Comparison of ENCODE assay signal across 16 cellular contexts in the genomic region with DNA sequence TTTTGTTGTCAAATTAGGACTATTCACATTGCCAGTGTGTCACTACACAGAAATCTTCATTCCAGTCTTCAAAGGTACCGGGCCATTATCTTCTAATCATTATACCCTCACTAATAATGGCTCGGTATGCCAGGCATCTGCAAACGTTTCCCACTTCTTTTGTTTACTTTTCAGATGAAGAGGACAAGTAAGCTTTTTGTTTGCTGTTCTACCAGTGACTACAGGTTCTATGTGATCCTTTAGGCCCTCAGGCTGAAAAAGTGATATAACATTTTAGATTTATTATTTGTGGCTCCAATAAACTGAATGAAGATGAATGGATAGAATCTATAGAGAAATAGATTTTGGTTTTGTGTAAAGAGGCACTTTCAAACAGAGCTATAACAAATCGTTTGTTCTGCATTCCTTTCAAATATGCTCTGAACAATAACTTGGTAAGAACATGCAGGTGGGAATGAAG. TPM values are rescaled to one million over a fixed set of nuclear protein-coding genes. Genes with fewer than 3 reads are reported as not detected.
DNase-seq lines count a peak whose midpoint lies in the region; ATAC-seq, FAIRE-seq and TF ChIP-seq lines count a peak whose summit lies in the region.
"Had no signal": no experiment of that assay in that cellular context is flagged by ENCODE, and none has a peak within 500 bp of the region (broad histone marks: within the 10 kb centered on the region; RNA-seq: fewer than 3 reads in every experiment).

No MANE protein-coding gene starts in this region.

- peak; percentile 79 for FAIRE-seq in HepG2 (lab: Jason Lieb, UNC)
- FAIRE-seq: TTC549 had no signal

- no peaks in the 10 kb centered on the region for H3K79me2 ChIP-seq in HepG2 (ENCODE audit: insufficient read depth, low read length)

- TF ChIP-seq CTCF in HepG2 (CRISPR knock-in tag; IDR thresholded peaks at IDR 0.05) (no peak), right lobe of liver (IDR thresholded peaks at IDR 0.05) (no peak), VCaP (conservative IDR thresholded peaks at IDR 0.05) (no peak), vagina (IDR thresholded peaks at IDR 0.05) (no peak)

- TF ChIP-seq EP300 in HepG2 (IDR thresholded peaks at IDR 0.05; ENCODE audit: low read depth in 2 of 2, low read length in 2 of 2) (peak; percentile 38 to 97; a peak in 3 of 4 replicates), HepG2 (CRISPR knock-in tag; IDR thresholded peaks at IDR 0.05; ENCODE audit: borderline replicate concordance) (peak; percentile 90)

- CTCF ChIA-PET in HepG2 (lab: Yijun Ruan, JAX; ENCODE audit: low intra/inter-chr PET ratio, low total read pairs), result no interaction called here

- H3K27ac ChIP-seq in HepG2 (ENCODE audit: extremely low read length, insufficient read depth, low read length) (peak overlapping the region; percentile 70), right lobe of liver (no peak overlapping the region), VCaP (peak overlapping the region; percentile 61), vagina (peak overlapping the region; percentile 20)
- H3K27ac ChIP-seq: sigmoid colon had no signal

- 0% methylated on average over 4 of the region's 4 CpGs for WGBS in HepG2 (ENCODE audit: low lambda C conversion rate)
- 37% methylated on average over 4 of the region's 4 CpGs for WGBS in right lobe of liver (ENCODE audit: insufficient coverage, low coverage, low lambda C conversion rate, missing lambda C conversion rate)

- no peak overlapping the region for H2AFZ ChIP-seq in HepG2 (ENCODE audit: low read length)

- no peak overlapping the region; a peak in 1 of 6 replicates for H3K4me3 ChIP-seq in HepG2 (replicated peaks in 1 of 3; ENCODE audit: insufficient read depth in 1 of 3, low read depth in 2 of 3, low read length in 3 of 3)
- H3K4me3 ChIP-seq in right lobe of liver, result no peak overlapping the region
- H3K4me3 ChIP-seq in vagina, result no peak overlapping the region
- H3K4me3 ChIP-seq: sigmoid colon had no signal

- in situ Hi-C loops in HepG2 (cut with HindIII; ENCODE audit: extremely low pct_ligation_motif_present, low pct_unique_long_range_greater_than_20kb), result loop anchor here (5.0 kb wide), 1 partner anchor 48 kb away; a partner anchor contains a TSS

- H3K9me3 ChIP-seq in HepG2 (ENCODE audit: low read length) (no peaks in the 10 kb centered on the region), right lobe of liver (no peaks in the 10 kb centered on the region), vagina (no peaks in the 10 kb centered on the region)
- H3K9me3 ChIP-seq: sigmoid colon had no signal

- POLR2A ChIA-PET in HepG2 (lab: Yijun Ruan, JAX), result interaction anchor here (0.9 to 2.1 kb wide), 5 partner anchors 11 to 107 kb away, joined by 3 to 15 read pairs (median 7); no protein-coding TSS in a partner anchor

- intact Hi-C loops in HepG2 (cut with micrococcal nuclease; ENCODE audit: unreplicated experiment) (loop anchor here (1.0 to 5.0 kb wide), 3 partner anchors 49 to 102 kb away; no protein-coding TSS in a partner anchor), right lobe of liver (cut with DNase I) (no loop called here), vagina (cut with DNase I) (no loop called here)

- TF ChIP-seq RAD21 in HepG2 (CRISPR knock-in tag; IDR thresholded peaks at IDR 0.05), result no peak

- H4K20me1 ChIP-seq in HepG2 (ENCODE audit: insufficient read depth, low read length), result no peaks in the 10 kb centered on the region

- peak overlapping the region; percentile 55 for H3K9ac ChIP-seq in HepG2 (ENCODE audit: insufficient read depth, low read depth, low read length)

- DNase-seq in HepG2 (ENCODE audit: low spot score) (peak; percentile 99), right lobe of liver (no peak), vagina (ENCODE audit: extremely low spot score in 2 of 2) (no peak)
- DNase-seq: activated CD8-positive, alpha-beta T cell treated with anti-CD3 and anti-CD28 coated beads, Interleukin-2, amount 10 ng/mL, durations not matched to agents 7 days and 5 days; activated effector memory CD4-positive, alpha-beta T cell treated with Interleukin-2 at 50 U/mL for 16 hours; DMS 273 treated with DMSO at 0.1 percent for 48 hours; sigmoid colon; stimulated activated CD4-positive, alpha-beta T cell treated with anti-CD3 and anti-CD28 coated beads, Interleukin-4, amount 100 ng/mL, for 4 hours had no signal

- ATAC-seq in HepG2 (peak; percentile 96), right lobe of liver (no peak), HG02763 (IDR thresholded peaks at IDR 0.05; ENCODE audit: unreplicated experiment) (no peak), HG02588 (IDR thresholded peaks at IDR 0.05; ENCODE audit: unreplicated experiment) (no peak)
- ATAC-seq: activated CD8-positive, alpha-beta T cell treated with anti-CD3 and anti-CD28 coated beads, Interleukin-2, amount 10 ng/mL, durations not matched to agents 7 days and 5 days had no signal

- no TSS peak for BruUV-seq in HepG2 (replicated peaks; lab: Mats Ljungman, UMichigan)

- peak overlapping the region; percentile 36 for H3K4me2 ChIP-seq in HepG2 (ENCODE audit: low read depth, low read length)

- TF ChIP-seq POLR2A in HepG2 (IDR thresholded peaks at IDR 0.05; ENCODE audit: insufficient read depth in 1 of 2, low read depth in 2 of 2, low read length in 2 of 2), result no peak
- no peak for TF ChIP-seq POLR2A in right lobe of liver (IDR thresholded peaks at IDR 0.05)
- no peak for TF ChIP-seq POLR2A in vagina (IDR thresholded peaks at IDR 0.05)

- H3K27me3 ChIP-seq in HepG2 (ENCODE audit: control insufficient read depth in 1 of 2, insufficient read depth in 2 of 2, low read length in 2 of 2), result no peaks in the 10 kb centered on the region
- no peaks in the 10 kb centered on the region for H3K27me3 ChIP-seq in right lobe of liver
- H3K27me3 ChIP-seq in vagina, result no peaks in the 10 kb centered on the region
- H3K27me3 ChIP-seq: sigmoid colon had no signal

- H3K4me1 ChIP-seq in HepG2 (ENCODE audit: insufficient read depth, low read length) (peaks cover 66% of the 10 kb centered on the region), right lobe of liver (no peaks in the 10 kb centered on the region), vagina (peaks cover 7% of the 10 kb centered on the region)
- H3K4me1 ChIP-seq: sigmoid colon had no signal

- H3K36me3 ChIP-seq in HepG2 (replicated peaks in 1 of 2; ENCODE audit: control insufficient read depth in 1 of 2, insufficient read depth in 2 of 2, low read length in 2 of 2) (no peaks in the 10 kb centered on the region), right lobe of liver (no peaks in the 10 kb centered on the region), vagina (no peaks in the 10 kb centered on the region)
- H3K36me3 ChIP-seq: sigmoid colon had no signal

RNA-seq across cellular contexts. Expression of a gene that starts 0.4 kb away (rescaled TPM):
- 0.29 and 0.81 TPM in 2 replicates for total RNA-seq in HepG2 (2016; rRNA removed; fragmentation: Illumina TruSeq; extraction: Trizol)
- total RNA-seq in HepG2 (2016; cell fraction: cytosol; rRNA removed; fragmentation: Illumina TruSeq; extraction: Trizol; ENCODE audit: low read depth), result 0.53 and 1.3 TPM in 2 replicates
- 0.51 and 0.95 TPM in 2 replicates for total RNA-seq in HepG2 (2016; cell fraction: insoluble cytoplasmic fraction; rRNA removed; fragmentation: Illumina TruSeq; extraction: Trizol)
- 0.34 and 0.80 TPM in 2 replicates for total RNA-seq in HepG2 (2016; cell fraction: membrane; rRNA removed; fragmentation: Illumina TruSeq; extraction: Trizol)
- 0.75 TPM in 1 of 2 replicates, not detected in the other for total RNA-seq in HepG2 (2016; cell fraction: nucleus; rRNA removed; fragmentation: Illumina TruSeq; extraction: Trizol)
- polyA plus RNA-seq in HepG2 (2011; rRNA removed), result 3.7 and 3.8 TPM in 2 replicates
- polyA plus RNA-seq in HepG2 (2011; cell fraction: cytosol; rRNA removed), result 2.8 and 4.6 TPM in 2 replicates
- polyA plus RNA-seq in HepG2 (2011; cell fraction: nucleus; rRNA removed), result 5.1 and 5.2 TPM in 2 replicates
- 2.0 and 9.6 TPM in 2 replicates for polyA plus RNA-seq in HepG2 (2012)
- 1.8 and 2.2 TPM in 2 replicates for polyA plus RNA-seq in HepG2 (2016; cell fraction: cytosol; fragmentation: Illumina TruSeq; extraction: Trizol; ENCODE audit: low read depth)
- polyA plus RNA-seq in HepG2 (2016; cell fraction: insoluble cytoplasmic fraction; fragmentation: Illumina TruSeq; extraction: Trizol; ENCODE audit: low read depth), result 1.7 and 2.7 TPM in 2 replicates
- 1.5 and 2.3 TPM in 2 replicates for polyA plus RNA-seq in HepG2 (2016; cell fraction: membrane; fragmentation: Illumina TruSeq; extraction: Trizol; ENCODE audit: low read depth)
- polyA plus RNA-seq in HepG2 (2016; cell fraction: nucleus; fragmentation: Illumina TruSeq; extraction: Trizol; ENCODE audit: insufficient read depth, low read depth), result 2.6 TPM in 2 replicates
- polyA minus RNA-seq in HepG2 (2011; rRNA and poly(A)+ RNA removed; ENCODE audit: low replicate concordance), result 4.9 TPM in 1 of 2 replicates, not detected in the other
- 1.6 TPM in 1 of 2 replicates, not detected in the other for polyA minus RNA-seq in HepG2 (2011; cell fraction: cytosol; rRNA and poly(A)+ RNA removed)
- 2.5 and 2.6 TPM in 2 replicates for polyA minus RNA-seq in HepG2 (2011; cell fraction: nucleus; rRNA and poly(A)+ RNA removed)
- not detected for total RNA-seq in right lobe of liver
- total RNA-seq in vagina, result not detected
- total RNA-seq: activated CD8-positive, alpha-beta T cell treated with anti-CD3 and anti-CD28 coated beads, Interleukin-2, amount 10 ng/mL, durations not matched to agents 7 days and 5 days; HT1080; lung microvascular endothelial cell; neural crest cell; sigmoid colon; urinary bladder had no signal
- polyA plus RNA-seq: sigmoid colon, urinary bladder had no signal

RNA-seq across cellular contexts. Expression of a gene that starts 9.6 kb away (rescaled TPM):
- not detected in 2 replicates for total RNA-seq in HepG2 (2016; rRNA removed; fragmentation: Illumina TruSeq; extraction: Trizol)
- not detected in 2 replicates for total RNA-seq in HepG2 (2016; cell fraction: cytosol; rRNA removed; fragmentation: Illumina TruSeq; extraction: Trizol; ENCODE audit: low read depth)
- not detected in 2 replicates for total RNA-seq in HepG2 (2016; cell fraction: insoluble cytoplasmic fraction; rRNA removed; fragmentation: Illumina TruSeq; extraction: Trizol)
- not detected in 2 replicates for total RNA-seq in HepG2 (2016; cell fraction: membrane; rRNA removed; fragmentation: Illumina TruSeq; extraction: Trizol)
- total RNA-seq in HepG2 (2016; cell fraction: nucleus; rRNA removed; fragmentation: Illumina TruSeq; extraction: Trizol), result not detected in 2 replicates
- not detected in 2 replicates for polyA plus RNA-seq in HepG2 (2011; rRNA removed)
- polyA plus RNA-seq in HepG2 (2011; cell fraction: cytosol; rRNA removed), result not detected in 2 replicates
- 0.29 TPM in 1 of 2 replicates, not detected in the other for polyA plus RNA-seq in HepG2 (2011; cell fraction: nucleus; rRNA removed)
- not detected in 2 replicates for polyA plus RNA-seq in HepG2 (2012)
- not detected in 2 replicates for polyA plus RNA-seq in HepG2 (2016; cell fraction: cytosol; fragmentation: Illumina TruSeq; extraction: Trizol; ENCODE audit: low read depth)
- not detected in 2 replicates for polyA plus RNA-seq in HepG2 (2016; cell fraction: insoluble cytoplasmic fraction; fragmentation: Illumina TruSeq; extraction: Trizol; ENCODE audit: low read depth)
- polyA plus RNA-seq in HepG2 (2016; cell fraction: membrane; fragmentation: Illumina TruSeq; extraction: Trizol; ENCODE audit: low read depth), result not detected in 2 replicates
- not detected in 2 replicates for polyA plus RNA-seq in HepG2 (2016; cell fraction: nucleus; fragmentation: Illumina TruSeq; extraction: Trizol; ENCODE audit: insufficient read depth, low read depth)
- polyA minus RNA-seq in HepG2 (2011; rRNA and poly(A)+ RNA removed; ENCODE audit: low replicate concordance), result not detected in 2 replicates
- not detected in 2 replicates for polyA minus RNA-seq in HepG2 (2011; cell fraction: cytosol; rRNA and poly(A)+ RNA removed)
- not detected in 2 replicates for polyA minus RNA-seq in HepG2 (2011; cell fraction: nucleus; rRNA and poly(A)+ RNA removed)
- total RNA-seq in right lobe of liver, result not detected
- total RNA-seq in vagina, result not detected
- total RNA-seq: activated CD8-positive, alpha-beta T cell treated with anti-CD3 and anti-CD28 coated beads, Interleukin-2, amount 10 ng/mL, durations not matched to agents 7 days and 5 days; HT1080; lung microvascular endothelial cell; neural crest cell; sigmoid colon; urinary bladder had no signal
- polyA plus RNA-seq: sigmoid colon, urinary bladder had no signal

RNA-seq across cellular contexts. Expression of a gene that starts 15.4 kb away (rescaled TPM):
- total RNA-seq in HepG2 (2016; rRNA removed; fragmentation: Illumina TruSeq; extraction: Trizol) (not detected in 2 replicates), right lobe of liver (not detected), vagina (not detected)
- total RNA-seq in HepG2 (2016; cell fraction: cytosol; rRNA removed; fragmentation: Illumina TruSeq; extraction: Trizol; ENCODE audit: low read depth), result not detected in 2 replicates
- not detected in 2 replicates for total RNA-seq in HepG2 (2016; cell fraction: insoluble cytoplasmic fraction; rRNA removed; fragmentation: Illumina TruSeq; extraction: Trizol)
- not detected in 2 replicates for total RNA-seq in HepG2 (2016; cell fraction: membrane; rRNA removed; fragmentation: Illumina TruSeq; extraction: Trizol)
- total RNA-seq in HepG2 (2016; cell fraction: nucleus; rRNA removed; fragmentation: Illumina TruSeq; extraction: Trizol), result not detected in 2 replicates
- polyA plus RNA-seq in HepG2 (2011; rRNA removed), result not detected in 2 replicates
- not detected in 2 replicates for polyA plus RNA-seq in HepG2 (2011; cell fraction: cytosol; rRNA removed)
- polyA plus RNA-seq in HepG2 (2011; cell fraction: nucleus; rRNA removed), result not detected in 2 replicates
- not detected in 2 replicates for polyA plus RNA-seq in HepG2 (2012)
- not detected in 2 replicates for polyA plus RNA-seq in HepG2 (2016; cell fraction: cytosol; fragmentation: Illumina TruSeq; extraction: Trizol; ENCODE audit: low read depth)
- not detected in 2 replicates for polyA plus RNA-seq in HepG2 (2016; cell fraction: insoluble cytoplasmic fraction; fragmentation: Illumina TruSeq; extraction: Trizol; ENCODE audit: low read depth)
- polyA plus RNA-seq in HepG2 (2016; cell fraction: membrane; fragmentation: Illumina TruSeq; extraction: Trizol; ENCODE audit: low read depth), result not detected in 2 replicates
- not detected in 2 replicates for polyA plus RNA-seq in HepG2 (2016; cell fraction: nucleus; fragmentation: Illumina TruSeq; extraction: Trizol; ENCODE audit: insufficient read depth, low read depth)
- polyA minus RNA-seq in HepG2 (2011; rRNA and poly(A)+ RNA removed; ENCODE audit: low replicate concordance), result not detected in 2 replicates
- polyA minus RNA-seq in HepG2 (2011; cell fraction: cytosol; rRNA and poly(A)+ RNA removed), result not detected in 2 replicates
- polyA minus RNA-seq in HepG2 (2011; cell fraction: nucleus; rRNA and poly(A)+ RNA removed), result not detected in 2 replicates
- total RNA-seq: activated CD8-positive, alpha-beta T cell treated with anti-CD3 and anti-CD28 coated beads, Interleukin-2, amount 10 ng/mL, durations not matched to agents 7 days and 5 days; HT1080; lung microvascular endothelial cell; neural crest cell; sigmoid colon; urinary bladder had no signal
- polyA plus RNA-seq: sigmoid colon, urinary bladder had no signal

RNA-seq across cellular contexts. Expression of a gene that starts 17.7 kb away (rescaled TPM):
- total RNA-seq in HepG2 (2016; rRNA removed; fragmentation: Illumina TruSeq; extraction: Trizol) (not detected in 2 replicates), right lobe of liver (not detected), vagina (not detected)
- not detected in 2 replicates for total RNA-seq in HepG2 (2016; cell fraction: cytosol; rRNA removed; fragmentation: Illumina TruSeq; extraction: Trizol; ENCODE audit: low read depth)
- total RNA-seq in HepG2 (2016; cell fraction: insoluble cytoplasmic fraction; rRNA removed; fragmentation: Illumina TruSeq; extraction: Trizol), result not detected in 2 replicates
- not detected in 2 replicates for total RNA-seq in HepG2 (2016; cell fraction: membrane; rRNA removed; fragmentation: Illumina TruSeq; extraction: Trizol)
- total RNA-seq in HepG2 (2016; cell fraction: nucleus; rRNA removed; fragmentation: Illumina TruSeq; extraction: Trizol), result not detected in 2 replicates
- polyA plus RNA-seq in HepG2 (2011; rRNA removed), result 0.07 and 0.09 TPM in 2 replicates
- 0.04 and 0.10 TPM in 2 replicates for polyA plus RNA-seq in HepG2 (2011; cell fraction: cytosol; rRNA removed)
- polyA plus RNA-seq in HepG2 (2011; cell fraction: nucleus; rRNA removed), result 0.19 TPM in 1 of 2 replicates, not detected in the other
- polyA plus RNA-seq in HepG2 (2012), result 0.32 TPM in 1 of 2 replicates, not detected in the other
- polyA plus RNA-seq in HepG2 (2016; cell fraction: cytosol; fragmentation: Illumina TruSeq; extraction: Trizol; ENCODE audit: low read depth), result not detected in 2 replicates
- polyA plus RNA-seq in HepG2 (2016; cell fraction: insoluble cytoplasmic fraction; fragmentation: Illumina TruSeq; extraction: Trizol; ENCODE audit: low read depth), result not detected in 2 replicates
- polyA plus RNA-seq in HepG2 (2016; cell fraction: membrane; fragmentation: Illumina TruSeq; extraction: Trizol; ENCODE audit: low read depth), result not detected in 2 replicates
- not detected in 2 replicates for polyA plus RNA-seq in HepG2 (2016; cell fraction: nucleus; fragmentation: Illumina TruSeq; extraction: Trizol; ENCODE audit: insufficient read depth, low read depth)
- polyA minus RNA-seq in HepG2 (2011; rRNA and poly(A)+ RNA removed; ENCODE audit: low replicate concordance), result not detected in 2 replicates
- not detected in 2 replicates for polyA minus RNA-seq in HepG2 (2011; cell fraction: cytosol; rRNA and poly(A)+ RNA removed)
- not detected in 2 replicates for polyA minus RNA-seq in HepG2 (2011; cell fraction: nucleus; rRNA and poly(A)+ RNA removed)
- total RNA-seq: activated CD8-positive, alpha-beta T cell treated with anti-CD3 and anti-CD28 coated beads, Interleukin-2, amount 10 ng/mL, durations not matched to agents 7 days and 5 days; HT1080; lung microvascular endothelial cell; neural crest cell; sigmoid colon; urinary bladder had no signal
- polyA plus RNA-seq: sigmoid colon had no signal

RNA-seq across cellular contexts. Expression of a gene that starts 20.7 kb away (rescaled TPM):
- total RNA-seq in HepG2 (2016; rRNA removed; fragmentation: Illumina TruSeq; extraction: Trizol) (not detected in 2 replicates), right lobe of liver (not detected), vagina (not detected)
- not detected in 2 replicates for total RNA-seq in HepG2 (2016; cell fraction: cytosol; rRNA removed; fragmentation: Illumina TruSeq; extraction: Trizol; ENCODE audit: low read depth)
- total RNA-seq in HepG2 (2016; cell fraction: insoluble cytoplasmic fraction; rRNA removed; fragmentation: Illumina TruSeq; extraction: Trizol), result not detected in 2 replicates
- total RNA-seq in HepG2 (2016; cell fraction: membrane; rRNA removed; fragmentation: Illumina TruSeq; extraction: Trizol), result not detected in 2 replicates
- not detected in 2 replicates for total RNA-seq in HepG2 (2016; cell fraction: nucleus; rRNA removed; fragmentation: Illumina TruSeq; extraction: Trizol)
- not detected in 2 replicates for polyA plus RNA-seq in HepG2 (2011; rRNA removed)
- not detected in 2 replicates for polyA plus RNA-seq in HepG2 (2011; cell fraction: cytosol; rRNA removed)
- not detected in 2 replicates for polyA plus RNA-seq in HepG2 (2011; cell fraction: nucleus; rRNA removed)
- polyA plus RNA-seq in HepG2 (2012), result not detected in 2 replicates
- not detected in 2 replicates for polyA plus RNA-seq in HepG2 (2016; cell fraction: cytosol; fragmentation: Illumina TruSeq; extraction: Trizol; ENCODE audit: low read depth)
- not detected in 2 replicates for polyA plus RNA-seq in HepG2 (2016; cell fraction: insoluble cytoplasmic fraction; fragmentation: Illumina TruSeq; extraction: Trizol; ENCODE audit: low read depth)
- polyA plus RNA-seq in HepG2 (2016; cell fraction: membrane; fragmentation: Illumina TruSeq; extraction: Trizol; ENCODE audit: low read depth), result not detected in 2 replicates
- not detected in 2 replicates for polyA plus RNA-seq in HepG2 (2016; cell fraction: nucleus; fragmentation: Illumina TruSeq; extraction: Trizol; ENCODE audit: insufficient read depth, low read depth)
- polyA minus RNA-seq in HepG2 (2011; rRNA and poly(A)+ RNA removed; ENCODE audit: low replicate concordance), result not detected in 2 replicates
- not detected in 2 replicates for polyA minus RNA-seq in HepG2 (2011; cell fraction: cytosol; rRNA and poly(A)+ RNA removed)
- polyA minus RNA-seq in HepG2 (2011; cell fraction: nucleus; rRNA and poly(A)+ RNA removed), result not detected in 2 replicates
- total RNA-seq: activated CD8-positive, alpha-beta T cell treated with anti-CD3 and anti-CD28 coated beads, Interleukin-2, amount 10 ng/mL, durations not matched to agents 7 days and 5 days; HT1080; lung microvascular endothelial cell; neural crest cell; sigmoid colon; urinary bladder had no signal
- polyA plus RNA-seq: sigmoid colon, urinary bladder had no signal

Comparison
In these comparisons a context has a peak if more than half of its experiments do, and no peak if none do; other contexts are left out.
1. H3K27ac ChIP-seq: peak in HepG2 (single experiment), VCaP (single experiment) and vagina (single experiment); none in right lobe of liver (0 of 3).